In genomic region chr10:31591569-31591968, GRCh38 we compare ENCODE assay signal across 10 cellular contexts.
"Had no signal": no experiment of that assay in that cellular context is flagged by ENCODE, and none has a peak within 500 bp of the region (broad histone marks: within the 10 kb centered on the region; RNA-seq: fewer than 3 reads in every experiment).

No MANE protein-coding gene starts in this region.

- H3K27ac ChIP-seq: HL-60, KMS-11 had no signal

- DNase-seq: H9, HCEC 1CT, HFFc6, KBM-7 had no signal

- H3K4me3 ChIP-seq: GM23338 had no signal

- H2AFZ ChIP-seq: GM23338 had no signal

- H3K9ac ChIP-seq: KMS-11 had no signal

- FAIRE-seq: H1, H54, HepG2 had no signal

- H3K4me2 ChIP-seq: GM23338, KMS-11 had no signal
